Comparison of ENCODE assay signal across 1 cellular context in the genomic region with DNA sequence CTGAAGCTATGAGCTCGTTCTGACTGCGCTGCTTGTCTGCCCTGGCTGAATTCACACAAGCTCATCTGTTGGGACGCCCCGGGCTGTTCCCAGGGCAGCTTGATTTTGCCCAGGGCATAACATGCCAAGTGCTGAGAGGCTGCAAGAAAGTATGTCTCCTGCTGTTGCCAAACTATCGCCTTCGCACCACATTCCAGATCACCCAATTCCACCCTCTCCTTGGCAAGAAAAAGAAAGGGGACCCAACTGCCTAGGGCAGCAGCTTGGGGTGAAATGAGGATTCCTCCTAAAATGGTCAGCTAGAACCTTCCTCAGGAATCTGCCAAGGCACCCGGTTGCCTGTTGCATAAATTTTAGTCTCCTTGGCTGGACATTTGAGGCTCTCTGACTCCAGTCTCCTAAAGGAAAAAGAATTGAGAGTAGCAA.
TF ChIP-seq lines count a peak whose summit lies in the region.

No MANE protein-coding gene starts in this region.

TF ChIP-seq in H1, 55 proteins besides CTCF, POLR2A, EP300 and RAD21 (continued from another document):
- TF ChIP-seq CBX8 (IDR thresholded peaks at IDR 0.05; ENCODE audit: borderline replicate concordance, low read depth, low read length), result no peak
- TF ChIP-seq MAFK (IDR thresholded peaks at IDR 0.05; ENCODE audit: low read depth, low read length), result no peak
TF ChIP-seq in H1: peak in this region for 0.
